In the genomic region with DNA sequence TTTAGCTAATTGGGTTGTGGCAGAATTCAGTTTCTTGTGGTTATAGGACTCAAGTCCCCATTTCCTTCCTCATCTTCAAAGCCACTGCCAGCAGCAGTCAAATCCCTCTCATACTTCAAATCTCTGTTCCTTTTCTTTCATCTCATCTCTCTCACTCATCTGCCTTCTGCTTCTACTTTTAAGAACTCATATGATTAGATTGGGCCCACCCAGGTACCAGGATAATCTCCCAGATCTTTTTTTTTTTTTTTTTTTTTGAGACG, we compare ENCODE assay signal across 9 cellular contexts. TPM values are rescaled to one million over a fixed set of nuclear protein-coding genes. Genes with fewer than 3 reads are reported as not detected.
DNase-seq lines count a peak whose midpoint lies in the region; ATAC-seq and TF ChIP-seq lines count a peak whose summit lies in the region.
"Had no signal": no experiment of that assay in that cellular context is flagged by ENCODE, and none has a peak within 500 bp of the region (broad histone marks: within the 10 kb centered on the region; RNA-seq: fewer than 3 reads in every experiment).

No MANE protein-coding gene starts in this region.

- peak; percentile 54 to 81 for ATAC-seq in activated naive CD4-positive, alpha-beta T cell treated with anti-CD3 and anti-CD28 coated beads, Interleukin-2, amount 50 U/mL, for 72 hours
- peak; percentile 53 for ATAC-seq in HG03025 (IDR thresholded peaks at IDR 0.05; ENCODE audit: low FRiP score, unreplicated experiment)
- ATAC-seq in activated CD4-positive, CD25-positive, alpha-beta regulatory T cell treated with anti-CD3 and anti-CD28 coated beads, Interleukin-2, amount 50 U/mL, for 24 hours, result no peak

- intact Hi-C loops in activated naive CD4-positive, alpha-beta T cell treated with anti-CD3 and anti-CD28 coated beads for 36 hours (cut with micrococcal nuclease), result loop anchor here (1.0 kb wide), 1 partner anchor 33 kb away; no protein-coding TSS in a partner anchor
- intact Hi-C loops in spleen (cut with DNase I; ENCODE audit: low total_unique reads), result no loop called here

- no peaks in the 10 kb centered on the region for H3K36me3 ChIP-seq in spleen
- H3K36me3 ChIP-seq: right lobe of liver had no signal

- peak overlapping the region in 1 of 8 donors; percentile 37 for H3K4me3 ChIP-seq in spleen
- H3K4me3 ChIP-seq: right lobe of liver had no signal

- DNase-seq in activated naive CD4-positive, alpha-beta T cell treated with anti-CD3 and anti-CD28 coated beads, Interleukin-2, amount 50 U/mL, for 72 hours (ENCODE audit: low spot score in 2 of 2), result no peak
- DNase-seq in activated naive CD4-positive, alpha-beta T cell treated with anti-CD3 and anti-CD28 coated beads for 36 hours, result no peak
- DNase-seq in RPMI8226 (peak; percentile 66), spleen (no peak), glutamatergic neuron (no peak), ACHN (no peak)
- DNase-seq: right lobe of liver had no signal

- TF ChIP-seq POLR2A in spleen (IDR thresholded peaks at IDR 0.05), result no peak

- TF ChIP-seq CTCF in spleen (IDR thresholded peaks at IDR 0.05 in 8 of 11, conservative IDR thresholded peaks at IDR 0.05 in 3 of 11) (no peak), glutamatergic neuron (IDR thresholded peaks at IDR 0.05; ENCODE audit: partially characterized antibody, unreplicated experiment) (no peak)

- H3K27me3 Mint-ChIP-seq in activated naive CD4-positive, alpha-beta T cell treated with anti-CD3 and anti-CD28 coated beads for 36 hours (ENCODE audit: low read depth), result no peaks in the 10 kb centered on the region
- H3K27me3 Mint-ChIP-seq in glutamatergic neuron (ENCODE audit: unreplicated experiment), result no peaks in the 10 kb centered on the region

- peaks cover 0 to 5% of the 10 kb centered on the region in 2 donors for H3K36me3 Mint-ChIP-seq in activated naive CD4-positive, alpha-beta T cell treated with anti-CD3 and anti-CD28 coated beads, Interleukin-2, amount 50 U/mL, for 72 hours
- no peaks in the 10 kb centered on the region for H3K36me3 Mint-ChIP-seq in activated naive CD4-positive, alpha-beta T cell treated with anti-CD3 and anti-CD28 coated beads for 36 hours (ENCODE audit: low read depth)
- no peaks in the 10 kb centered on the region for H3K36me3 Mint-ChIP-seq in glutamatergic neuron (ENCODE audit: unreplicated experiment)

- in situ Hi-C loops in ACHN (cut with HindIII; ENCODE audit: low pct_ligation_motif_present, low pct_unique_long_range_greater_than_20kb, low sequenced_read_pairs), result no loop called here

- CTCF ChIA-PET in activated naive CD4-positive, alpha-beta T cell treated with anti-CD3 and anti-CD28 coated beads for 36 hours (lab: Charles Lee), result interaction anchor here (0.6 kb wide), 1 partner anchor 69 kb away, joined by 3 read pairs; the partner anchor contains the start of gene SRP19

- H3K4me1 Mint-ChIP-seq in activated naive CD4-positive, alpha-beta T cell treated with anti-CD3 and anti-CD28 coated beads for 36 hours (ENCODE audit: low read depth), result peaks cover 39% of the 10 kb centered on the region
- peaks cover 3% of the 10 kb centered on the region for H3K4me1 Mint-ChIP-seq in glutamatergic neuron (ENCODE audit: low read depth, unreplicated experiment)

- no peak overlapping the region for H3K4me3 Mint-ChIP-seq in activated naive CD4-positive, alpha-beta T cell treated with anti-CD3 and anti-CD28 coated beads for 36 hours
- no peak overlapping the region for H3K4me3 Mint-ChIP-seq in glutamatergic neuron (ENCODE audit: unreplicated experiment)

- H3K27ac Mint-ChIP-seq in activated naive CD4-positive, alpha-beta T cell treated with anti-CD3 and anti-CD28 coated beads, Interleukin-2, amount 50 U/mL, for 72 hours, result peak overlapping the region; percentile 32 to 63
- H3K27ac Mint-ChIP-seq in activated naive CD4-positive, alpha-beta T cell treated with anti-CD3 and anti-CD28 coated beads for 36 hours, result no peak overlapping the region
- no peak overlapping the region for H3K27ac Mint-ChIP-seq in glutamatergic neuron (ENCODE audit: unreplicated experiment)

- peak overlapping the region in 6 of 8 donors; percentile 52 to 80 (median 76) for H3K27ac ChIP-seq in spleen
- H3K27ac ChIP-seq: right lobe of liver had no signal

- peaks cover 0 to 6% of the 10 kb centered on the region in 2 donors for H3K9me3 Mint-ChIP-seq in activated naive CD4-positive, alpha-beta T cell treated with anti-CD3 and anti-CD28 coated beads, Interleukin-2, amount 50 U/mL, for 72 hours
- peaks cover 2% of the 10 kb centered on the region for H3K9me3 Mint-ChIP-seq in activated naive CD4-positive, alpha-beta T cell treated with anti-CD3 and anti-CD28 coated beads for 36 hours
- H3K9me3 Mint-ChIP-seq in glutamatergic neuron (ENCODE audit: unreplicated experiment), result no peaks in the 10 kb centered on the region

- H3K9me3 ChIP-seq in spleen, result no peaks in the 10 kb centered on the region
- H3K9me3 ChIP-seq: right lobe of liver had no signal

- H3K4me1 ChIP-seq in spleen, result peaks cover 11 to 66% (median 43%) of the 10 kb centered on the region in 6 donors
- H3K4me1 ChIP-seq: right lobe of liver had no signal

- WGBS in spleen, 5 donors, result 25 to 60% (median 27%) methylated on average over 1 of the region's 1 CpG

- H3K27me3 ChIP-seq in spleen (replicated peaks in 1 of 7), result no peaks in the 10 kb centered on the region
- H3K27me3 ChIP-seq: right lobe of liver had no signal

RNA-seq across cellular contexts. Expression of gene REEP5, which starts 8.0 kb away (rescaled TPM):
- 10 to 100 TPM; 18.7 to 45.1 TPM for total RNA-seq in activated naive CD4-positive, alpha-beta T cell treated with anti-CD3 and anti-CD28 coated beads, Interleukin-2, amount 50 U/mL, for 72 hours
- 10 to 100 TPM; 18.3 to 18.8 TPM for total RNA-seq in activated naive CD4-positive, alpha-beta T cell treated with anti-CD3 and anti-CD28 coated beads for 36 hours
- 10 to 100 TPM; 56.1 to 84.8 (median 66.1) TPM for total RNA-seq in spleen
- polyA plus RNA-seq in spleen, result 10 to 100 TPM; 25.3 to 39.2 (median 34.2) TPM
- 108 TPM for total RNA-seq in glutamatergic neuron (ENCODE audit: unreplicated experiment)

RNA-seq across cellular contexts. Expression of gene DCP2, which starts 46.6 kb away (rescaled TPM):
- 100 to 1,000 TPM in 1 of 2 donors, 10 to 100 TPM in 1; 82.8 to 136 TPM for total RNA-seq in activated naive CD4-positive, alpha-beta T cell treated with anti-CD3 and anti-CD28 coated beads, Interleukin-2, amount 50 U/mL, for 72 hours
- total RNA-seq in activated naive CD4-positive, alpha-beta T cell treated with anti-CD3 and anti-CD28 coated beads for 36 hours, result 100 to 1,000 TPM; 129 TPM
- total RNA-seq in spleen (100 to 1,000 TPM in 2 of 7 donors, 10 to 100 TPM in 5; 76.6 to 110 (median 80.8) TPM), glutamatergic neuron (ENCODE audit: unreplicated experiment) (117 TPM)
- 10 to 100 TPM; 17.5 to 19.8 (median 18.0) TPM for polyA plus RNA-seq in spleen

Comparison
In these comparisons a context has a peak if more than half of its experiments do, and no peak if none do; other contexts are left out.
1. H3K27ac Mint-ChIP-seq: peak in activated naive CD4-positive, alpha-beta T cell treated with anti-CD3 and anti-CD28 coated beads, Interleukin-2, amount 50 U/mL, for 72 hours (2 of 2); none in activated naive CD4-positive, alpha-beta T cell treated with anti-CD3 and anti-CD28 coated beads for 36 hours (single experiment) and glutamatergic neuron (single experiment).
2. ATAC-seq: peak in activated naive CD4-positive, alpha-beta T cell treated with anti-CD3 and anti-CD28 coated beads, Interleukin-2, amount 50 U/mL, for 72 hours (2 of 2) and HG03025 (single experiment); none in activated CD4-positive, CD25-positive, alpha-beta regulatory T cell treated with anti-CD3 and anti-CD28 coated beads, Interleukin-2, amount 50 U/mL, for 24 hours (0 of 2).